10 cellular contexts compared by ENCODE assay signal in the genomic region with DNA sequence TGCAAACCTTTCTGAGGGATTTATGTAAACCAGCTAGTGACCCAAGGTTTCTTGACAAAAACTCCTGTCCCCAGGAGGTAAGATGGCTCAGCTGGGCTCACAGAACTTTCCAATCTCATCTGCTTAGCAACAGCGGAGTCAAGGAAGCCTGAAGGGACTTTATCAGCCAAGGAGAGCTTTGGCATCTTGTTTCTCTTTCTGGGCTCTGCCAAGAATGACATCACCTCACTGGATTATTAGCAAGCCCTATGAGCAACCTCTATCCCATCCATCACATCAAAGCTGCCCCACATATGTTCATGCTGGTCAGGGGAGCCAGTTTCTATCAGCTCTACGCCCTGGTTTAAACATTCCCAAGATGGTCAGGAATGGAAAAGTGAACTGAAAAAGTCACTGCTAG.
DNase-seq lines count a peak whose midpoint lies in the region; ATAC-seq and TF ChIP-seq lines count a peak whose summit lies in the region.
"Had no signal": no experiment of that assay in that cellular context is flagged by ENCODE, and none has a peak within 500 bp of the region (broad histone marks: within the 10 kb centered on the region; RNA-seq: fewer than 3 reads in every experiment).

No MANE protein-coding gene starts in this region.

- no peaks in the 10 kb centered on the region for H3K36me3 ChIP-seq in WERI-Rb-1
- no peaks in the 10 kb centered on the region for H3K36me3 ChIP-seq in gastrocnemius medialis

- intact Hi-C loops in gastrocnemius medialis (cut with DNase I; ENCODE audit: low total_unique reads) = no loop called here
- intact Hi-C loops in posterior vena cava (cut with DNase I) = no loop called here

- H3K9me3 ChIP-seq in WERI-Rb-1 (ENCODE audit: severe bottlenecking) = peaks cover 2% of the 10 kb centered on the region
- H3K9me3 ChIP-seq in gastrocnemius medialis = no peaks in the 10 kb centered on the region

- peaks cover 14 to 15% of the 10 kb centered on the region in 2 donors for H3K4me1 ChIP-seq in gastrocnemius medialis

- peak; percentile 52 for DNase-seq in NCI-H2029 (lab: John Stamatoyannopoulos, UW)
- DNase-seq in NCI-H2029 treated with DMSO at 0.1 percent for 48 hours (lab: John Stamatoyannopoulos, UW) = no peak
- DNase-seq in WERI-Rb-1 = peak; percentile 45
- DNase-seq in fibroblast of villous mesenchyme (ENCODE audit: low read depth) = peak; percentile 31
- DNase-seq in gastrocnemius medialis = no peak
- DNase-seq in NOMO-1 treated with dmso at 0.1 percent for 144 hours (lab: John Stamatoyannopoulos, UW; ENCODE audit: unreplicated experiment) = no peak
- no peak for DNase-seq in posterior vena cava (ENCODE audit: low spot score)
- DNase-seq: GDM1 had no signal

- TF ChIP-seq CTCF in WERI-Rb-1 (IDR thresholded peaks at IDR 0.05; ENCODE audit: low read depth, low read length) = no peak
- TF ChIP-seq CTCF in fibroblast of villous mesenchyme (IDR thresholded peaks at IDR 0.05; ENCODE audit: insufficient read depth, low read depth, low read length) = no peak
- no peak for TF ChIP-seq CTCF in gastrocnemius medialis (IDR thresholded peaks at IDR 0.05 in 4 of 5, conservative IDR thresholded peaks at IDR 0.05 in 1 of 5)

- H3K27me3 ChIP-seq in WERI-Rb-1 (ENCODE audit: insufficient read depth, low read depth, severe bottlenecking) (no peaks in the 10 kb centered on the region), gastrocnemius medialis (no peaks in the 10 kb centered on the region)

- H3K27ac ChIP-seq in WERI-Rb-1 (no peak overlapping the region), gastrocnemius medialis (no peak overlapping the region)
- H3K27ac ChIP-seq: 22Rv1 had no signal

- ATAC-seq in gastrocnemius medialis = peak; percentile 44 to 60
- ATAC-seq in HG03045 (IDR thresholded peaks at IDR 0.05; ENCODE audit: unreplicated experiment) = no peak

- in situ Hi-C loops in gastrocnemius medialis (cut with MboI; ENCODE audit: low sequenced_read_pairs in 4 of 4) = loop anchor here in 1 of 4 donors (25.0 kb wide), 1 partner anchor 458 kb away; the partner anchor contains the start of gene ENC1

- H3K4me3 ChIP-seq in WERI-Rb-1 (ENCODE audit: low read depth, low read length) = no peak overlapping the region
- H3K4me3 ChIP-seq in fibroblast of villous mesenchyme (ENCODE audit: low read depth, low read length) = no peak overlapping the region
- H3K4me3 ChIP-seq in gastrocnemius medialis = no peak overlapping the region

- no peak for TF ChIP-seq POLR2A in gastrocnemius medialis (IDR thresholded peaks at IDR 0.05)

Comparison
In these comparisons a context has a peak if more than half of its experiments do, and no peak if none do; other contexts are left out.
1. DNase-seq: peak in NCI-H2029 (single experiment), WERI-Rb-1 (single experiment) and fibroblast of villous mesenchyme (single experiment); none in NCI-H2029 treated with DMSO at 0.1 percent for 48 hours (single experiment), gastrocnemius medialis (0 of 2), NOMO-1 treated with dmso at 0.1 percent for 144 hours (single experiment) and posterior vena cava (single experiment).